Comparison of ENCODE assay signal across 8 cellular contexts in genomic region chr18:26657618-26658581, GRCh38.
DNase-seq lines count a peak whose midpoint lies in the region; ATAC-seq and TF ChIP-seq lines count a peak whose summit lies in the region.

No MANE protein-coding gene starts in this region.

- H3K9me3 Mint-ChIP-seq in stimulated activated naive CD8-positive, alpha-beta T cell treated with anti-CD3 and anti-CD28 coated beads, Interleukin-15, amount 100 ng/mL, for 72 hours: no peaks in the 10 kb centered on the region

- no peaks in the 10 kb centered on the region for H3K27me3 ChIP-seq in WERI-Rb-1 (ENCODE audit: insufficient read depth, low read depth, severe bottlenecking)

- peak overlapping the region; percentile 72 to 78 for H3K4me3 Mint-ChIP-seq in stimulated activated naive CD8-positive, alpha-beta T cell treated with anti-CD3 and anti-CD28 coated beads, Interleukin-15, amount 100 ng/mL, for 72 hours

- H3K4me1 Mint-ChIP-seq in stimulated activated naive CD8-positive, alpha-beta T cell treated with anti-CD3 and anti-CD28 coated beads, Interleukin-15, amount 100 ng/mL, for 72 hours: peaks cover 14% of the 10 kb centered on the region

- peaks cover 61% of the 10 kb centered on the region for H3K27me3 Mint-ChIP-seq in stimulated activated naive CD8-positive, alpha-beta T cell treated with anti-CD3 and anti-CD28 coated beads, Interleukin-15, amount 100 ng/mL, for 72 hours

- H3K36me3 ChIP-seq in WERI-Rb-1: no peaks in the 10 kb centered on the region

- no peak for TF ChIP-seq CTCF in WERI-Rb-1 (IDR thresholded peaks at IDR 0.05; ENCODE audit: low read depth, low read length)

- H3K27ac ChIP-seq in WERI-Rb-1: peak overlapping the region; percentile 93

- H3K9me3 ChIP-seq in WERI-Rb-1 (ENCODE audit: severe bottlenecking): no peaks in the 10 kb centered on the region
- H3K9me3 ChIP-seq in iPS-18c (ENCODE audit: control insufficient read depth, insufficient read depth, low read length): no peaks in the 10 kb centered on the region

- peak overlapping the region; percentile 91 for H3K4me3 ChIP-seq in WERI-Rb-1 (ENCODE audit: low read depth, low read length)
- peak overlapping the region; percentile 75 for H3K4me3 ChIP-seq in iPS-18c (ENCODE audit: insufficient read depth, low read depth, low read length)

- DNase-seq in NCI-H1417 (lab: John Stamatoyannopoulos, UW) (peak in 2 of 3 experiments; percentile 29 to 65), NCI-H1417 treated with DMSO at 0.1 percent for 48 hours (lab: John Stamatoyannopoulos, UW) (no peak), WERI-Rb-1 (no peak), islet precursor cell (no peak), left lobe of liver (ENCODE audit: low spot score) (no peak)
- no peak for DNase-seq in stimulated activated naive CD8-positive, alpha-beta T cell treated with anti-CD3 and anti-CD28 coated beads, Interleukin-15, amount 100 ng/mL, for 72 hours

- no peak for ATAC-seq in stimulated activated naive CD8-positive, alpha-beta T cell treated with anti-CD3 and anti-CD28 coated beads, Interleukin-15, amount 100 ng/mL, for 72 hours
- ATAC-seq in HG02973 (IDR thresholded peaks at IDR 0.05; ENCODE audit: unreplicated experiment) (no peak), left lobe of liver (no peak)

- no peak overlapping the region for H3K27ac Mint-ChIP-seq in stimulated activated naive CD8-positive, alpha-beta T cell treated with anti-CD3 and anti-CD28 coated beads, Interleukin-15, amount 100 ng/mL, for 72 hours

Comparison
In these comparisons a context has a peak if more than half of its experiments do, and no peak if none do; other contexts are left out.
1. DNase-seq: peak in NCI-H1417 (2 of 3); none in NCI-H1417 treated with DMSO at 0.1 percent for 48 hours (single experiment), WERI-Rb-1 (single experiment), stimulated activated naive CD8-positive, alpha-beta T cell treated with anti-CD3 and anti-CD28 coated beads, Interleukin-15, amount 100 ng/mL, for 72 hours (0 of 2), islet precursor cell (single experiment) and left lobe of liver (single experiment).